ENCODE assay signal across 22 cellular contexts in genomic region chr3:31502803-31503221, GRCh38. TPM values are rescaled to one million over a fixed set of nuclear protein-coding genes. Genes with fewer than 3 reads are reported as not detected.
A peak's percentile ranks its signal among the peaks of the same experiment; 100 is the strongest.
DNase-seq lines count a peak whose midpoint lies in the region; ATAC-seq and TF ChIP-seq lines count a peak whose summit lies in the region.
"Had no signal": no experiment of that assay in that cellular context is flagged by ENCODE, and none has a peak within 500 bp of the region (broad histone marks: within the 10 kb centered on the region; RNA-seq: fewer than 3 reads in every experiment).

No MANE protein-coding gene starts in this region.

- CTCF ChIA-PET in activated naive CD4-positive, alpha-beta T cell treated with anti-CD3 and anti-CD28 coated beads, Interleukin-2, amount 10 ng/mL, durations not matched to agents 7 days and 5 days (lab: Charles Lee): no interaction called here

- H3K36me3 Mint-ChIP-seq in activated naive CD4-positive, alpha-beta T cell treated with anti-CD3 and anti-CD28 coated beads, Interleukin-2, amount 50 U/mL, for 24 hours: no peaks in the 10 kb centered on the region
- H3K36me3 Mint-ChIP-seq in activated naive CD4-positive, alpha-beta T cell treated with anti-CD3 and anti-CD28 coated beads, Interleukin-2, amount 10 ng/mL, durations not matched to agents 7 days and 5 days: peaks cover 10% of the 10 kb centered on the region
- no peaks in the 10 kb centered on the region for H3K36me3 Mint-ChIP-seq in immature natural killer cell

- H3K27me3 Mint-ChIP-seq in activated naive CD4-positive, alpha-beta T cell treated with anti-CD3 and anti-CD28 coated beads, Interleukin-2, amount 50 U/mL, for 24 hours: no peaks in the 10 kb centered on the region
- H3K27me3 Mint-ChIP-seq in activated naive CD4-positive, alpha-beta T cell treated with anti-CD3 and anti-CD28 coated beads, Interleukin-2, amount 10 ng/mL, durations not matched to agents 7 days and 5 days: peaks cover 4% of the 10 kb centered on the region
- H3K27me3 Mint-ChIP-seq in immature natural killer cell (ENCODE audit: low read depth in 3 of 3): peaks cover 0 to 10% (median 6%) of the 10 kb centered on the region in 3 donors

- no peak overlapping the region for H3K4me3 Mint-ChIP-seq in activated naive CD4-positive, alpha-beta T cell treated with anti-CD3 and anti-CD28 coated beads, Interleukin-2, amount 50 U/mL, for 24 hours
- H3K4me3 Mint-ChIP-seq in activated naive CD4-positive, alpha-beta T cell treated with anti-CD3 and anti-CD28 coated beads, Interleukin-2, amount 10 ng/mL, durations not matched to agents 7 days and 5 days: no peak overlapping the region
- peak overlapping the region; percentile 16 to 65 (median 51) for H3K4me3 Mint-ChIP-seq in immature natural killer cell
- H3K4me3 Mint-ChIP-seq: GM23338 had no signal

- TF ChIP-seq CTCF in GM20000 (IDR thresholded peaks at IDR 0.05; ENCODE audit: extremely low read depth, missing control alignments): no peak

- H3K4me1 Mint-ChIP-seq in activated naive CD4-positive, alpha-beta T cell treated with anti-CD3 and anti-CD28 coated beads, Interleukin-2, amount 50 U/mL, for 24 hours: peaks cover 39% of the 10 kb centered on the region
- peaks cover 33% of the 10 kb centered on the region for H3K4me1 Mint-ChIP-seq in activated naive CD4-positive, alpha-beta T cell treated with anti-CD3 and anti-CD28 coated beads, Interleukin-2, amount 10 ng/mL, durations not matched to agents 7 days and 5 days
- peaks cover 44 to 54% of the 10 kb centered on the region in 2 donors for H3K4me1 Mint-ChIP-seq in immature natural killer cell

- H3K27ac Mint-ChIP-seq in activated naive CD4-positive, alpha-beta T cell treated with anti-CD3 and anti-CD28 coated beads, Interleukin-2, amount 50 U/mL, for 24 hours: peak overlapping the region; percentile 8
- H3K27ac Mint-ChIP-seq in activated naive CD4-positive, alpha-beta T cell treated with anti-CD3 and anti-CD28 coated beads, Interleukin-2, amount 10 ng/mL, durations not matched to agents 7 days and 5 days: no peak overlapping the region
- H3K27ac Mint-ChIP-seq in immature natural killer cell: peak overlapping the region in 4 of 6 donors; percentile 24 to 57 (median 38)
- H3K27ac Mint-ChIP-seq: GM23338 had no signal

- no peak for DNase-seq in activated naive CD4-positive, alpha-beta T cell treated with anti-CD3 and anti-CD28 coated beads, Interleukin-2, amount 10 ng/mL, durations not matched to agents 7 days and 5 days
- DNase-seq in GM20000 (ENCODE audit: low spot score) (peak; percentile 21), immature natural killer cell (peak; percentile 57 to 64 (median 64))
- no peak for DNase-seq in activated effector memory CD4-positive, alpha-beta T cell treated with anti-CD3 and anti-CD28 coated beads, Interleukin-2, amount 50 U/mL, for 16 hours
- DNase-seq: 8988T, AML-193, C1 segment of cervical spinal cord, HCEC 1CT, Karpas-422, MV-4-11, NCI-H1105 treated with DMSO at 0.1 percent for 48 hours, NCI-H2029 treated with DMSO at 0.1 percent for 48 hours, NCI-H226, NCI-H524, NCI-H774, SIG-M5, SK-N-SH had no signal

- H3K9me3 Mint-ChIP-seq in activated naive CD4-positive, alpha-beta T cell treated with anti-CD3 and anti-CD28 coated beads, Interleukin-2, amount 50 U/mL, for 24 hours: no peaks in the 10 kb centered on the region
- H3K9me3 Mint-ChIP-seq in activated naive CD4-positive, alpha-beta T cell treated with anti-CD3 and anti-CD28 coated beads, Interleukin-2, amount 10 ng/mL, durations not matched to agents 7 days and 5 days: peaks cover 5% of the 10 kb centered on the region
- H3K9me3 Mint-ChIP-seq in immature natural killer cell: no peaks in the 10 kb centered on the region
- H3K9me3 Mint-ChIP-seq: GM23338 had no signal

- ATAC-seq in HG03432 (IDR thresholded peaks at IDR 0.05; ENCODE audit: unreplicated experiment): no peak
- ATAC-seq in GM21360 (IDR thresholded peaks at IDR 0.05; ENCODE audit: unreplicated experiment): no peak
- ATAC-seq: GM23338, Panc1 had no signal

RNA-seq across cellular contexts. Expression of gene STT3B, which starts 29.9 kb away (rescaled TPM):
- 100 to 1,000 TPM in 2 of 3 donors, 10 to 100 TPM in 1; 66.3 to 132 (median 105) TPM for polyA plus RNA-seq in immature natural killer cell

Comparison
In these comparisons a context has a peak if more than half of its experiments do, and no peak if none do; other contexts are left out.
1. H3K4me3 Mint-ChIP-seq: peak in immature natural killer cell (5 of 5); none in activated naive CD4-positive, alpha-beta T cell treated with anti-CD3 and anti-CD28 coated beads, Interleukin-2, amount 50 U/mL, for 24 hours (single experiment) and activated naive CD4-positive, alpha-beta T cell treated with anti-CD3 and anti-CD28 coated beads, Interleukin-2, amount 10 ng/mL, durations not matched to agents 7 days and 5 days (single experiment).
2. DNase-seq: peak in GM20000 (single experiment) and immature natural killer cell (3 of 3); none in activated naive CD4-positive, alpha-beta T cell treated with anti-CD3 and anti-CD28 coated beads, Interleukin-2, amount 10 ng/mL, durations not matched to agents 7 days and 5 days (single experiment) and activated effector memory CD4-positive, alpha-beta T cell treated with anti-CD3 and anti-CD28 coated beads, Interleukin-2, amount 50 U/mL, for 16 hours (single experiment).